8 cellular contexts compared by ENCODE assay signal in the genomic region with DNA sequence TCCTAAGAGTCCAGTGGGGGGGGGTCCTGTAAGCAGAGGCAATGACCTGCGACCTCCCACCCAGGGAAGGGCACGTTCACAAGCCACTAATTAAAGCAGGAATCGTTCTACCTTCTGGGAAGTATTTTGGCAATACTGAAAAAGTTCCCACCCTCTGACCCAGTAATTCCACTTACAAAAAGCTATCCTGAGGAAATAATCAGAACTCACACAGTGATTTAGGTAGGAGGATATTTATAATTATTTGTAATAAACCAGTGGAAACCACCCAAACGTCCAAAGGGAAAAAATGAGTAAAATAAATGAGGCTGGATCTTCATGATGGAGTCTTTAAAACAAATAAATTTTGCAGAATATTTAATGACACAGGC. TPM values are rescaled to one million over a fixed set of nuclear protein-coding genes. Genes with fewer than 3 reads are reported as not detected.
DNase-seq lines count a peak whose midpoint lies in the region; ATAC-seq and TF ChIP-seq lines count a peak whose summit lies in the region.

No MANE protein-coding gene starts in this region.

- peak overlapping the region; percentile 51 for H3K4me3 ChIP-seq in ACC112 (ENCODE audit: low read depth, low read length)
- no peak overlapping the region for H3K4me3 ChIP-seq in SK-N-MC
- H3K4me3 ChIP-seq in right cardiac atrium (ENCODE audit: low read length) = peak overlapping the region; percentile 15
- no peak overlapping the region for H3K4me3 ChIP-seq in prostate gland

- 23% methylated on average over 4 of the region's 4 CpGs for WGBS in right cardiac atrium
- 60% methylated on average over 4 of the region's 4 CpGs for WGBS in prostate gland

- H3K27ac Mint-ChIP-seq in activated CD8-positive, alpha-beta T cell treated with anti-CD3 and anti-CD28 coated beads, Interleukin-2, amount 10 ng/mL, durations not matched to agents 7 days and 5 days = no peak overlapping the region

- POLR2A ChIA-PET in activated CD8-positive, alpha-beta T cell treated with anti-CD3 and anti-CD28 coated beads, Interleukin-2, amount 10 ng/mL, durations not matched to agents 7 days and 5 days (lab: Charles Lee) = no interaction called here

- H3K4me1 Mint-ChIP-seq in activated CD8-positive, alpha-beta T cell treated with anti-CD3 and anti-CD28 coated beads, Interleukin-2, amount 10 ng/mL, durations not matched to agents 7 days and 5 days (ENCODE audit: low read depth) = peaks cover 13% of the 10 kb centered on the region

- H3K9ac ChIP-seq in SK-N-MC (ENCODE audit: insufficient read length) = peak overlapping the region; percentile 39

- peaks cover 45% of the 10 kb centered on the region for H3K36me3 Mint-ChIP-seq in activated CD8-positive, alpha-beta T cell treated with anti-CD3 and anti-CD28 coated beads, Interleukin-2, amount 10 ng/mL, durations not matched to agents 7 days and 5 days (ENCODE audit: low read depth)

- peak overlapping the region; percentile 99 for H3K27ac ChIP-seq in ACC112 (ENCODE audit: low read depth, low read length)
- no peak overlapping the region for H3K27ac ChIP-seq in SK-N-MC
- H3K27ac ChIP-seq in right cardiac atrium (ENCODE audit: low read length) = peak overlapping the region; percentile 99
- H3K27ac ChIP-seq in prostate gland = peak overlapping the region; percentile 67 to 71

- no peaks in the 10 kb centered on the region for H3K27me3 ChIP-seq in ACC112 (ENCODE audit: insufficient read depth, low read length)
- no peaks in the 10 kb centered on the region for H3K27me3 ChIP-seq in right cardiac atrium (ENCODE audit: control insufficient read depth, insufficient read depth)
- no peaks in the 10 kb centered on the region for H3K27me3 ChIP-seq in prostate gland (replicated peaks; ENCODE audit: insufficient read depth)

- no peaks in the 10 kb centered on the region for H3K9me3 ChIP-seq in SK-N-MC (ENCODE audit: low read depth, low read length)
- H3K9me3 ChIP-seq in right cardiac atrium (ENCODE audit: control insufficient read depth, low read length) = no peaks in the 10 kb centered on the region
- H3K9me3 ChIP-seq in prostate gland = no peaks in the 10 kb centered on the region

- no peak overlapping the region for H3K4me3 Mint-ChIP-seq in activated CD8-positive, alpha-beta T cell treated with anti-CD3 and anti-CD28 coated beads, Interleukin-2, amount 10 ng/mL, durations not matched to agents 7 days and 5 days

- CTCF ChIA-PET in activated CD8-positive, alpha-beta T cell treated with anti-CD3 and anti-CD28 coated beads, Interleukin-2, amount 10 ng/mL, durations not matched to agents 7 days and 5 days (lab: Charles Lee) = interaction anchor here (1.0 to 12.9 kb wide), 15 partner anchors 20 to 290 kb away, joined by 3 to 281 read pairs (median 11); a partner anchor contains a TSS

- no peak for DNase-seq in SK-N-MC (ENCODE audit: low read depth, low spot score)
- DNase-seq in right cardiac atrium = no peak
- DNase-seq in prostate gland (ENCODE audit: low spot score) = no peak
- no peak for DNase-seq in stimulated activated CD8-positive, alpha-beta memory T cell treated with anti-CD3 and anti-CD28 coated beads, Interleukin-4, amount 100 ng/mL, for 48 hours
- no peak for DNase-seq in activated CD8-positive, alpha-beta T cell treated with anti-CD3 and anti-CD28 coated beads, Interleukin-2, amount 10 ng/mL, durations not matched to agents 7 days and 5 days
- DNase-seq in cerebellum (ENCODE audit: low spot score) = no peak
- no peak for DNase-seq in NCI-H146 (lab: John Stamatoyannopoulos, UW)

- peaks cover 26% of the 10 kb centered on the region for H3K79me2 ChIP-seq in ACC112 (ENCODE audit: control insufficient read depth, insufficient read depth, low read length, unreplicated experiment)

- TF ChIP-seq POLR2A in prostate gland (IDR thresholded peaks at IDR 0.05) = no peak

- H2AFZ ChIP-seq in ACC112 (ENCODE audit: low read length, unreplicated experiment) = no peak overlapping the region

- intact Hi-C loops in right cardiac atrium (cut with DNase I) = loop anchor here (2.0 to 10.0 kb wide), 5 partner anchors 52 to 238 kb away; a partner anchor contains a TSS
- intact Hi-C loops in prostate gland (cut with DNase I) = loop anchor here (1.0 to 10.0 kb wide), 4 partner anchors 55 to 292 kb away; a partner anchor contains a TSS

- H3K9me3 Mint-ChIP-seq in activated CD8-positive, alpha-beta T cell treated with anti-CD3 and anti-CD28 coated beads, Interleukin-2, amount 10 ng/mL, durations not matched to agents 7 days and 5 days (ENCODE audit: insufficient read depth) = no peaks in the 10 kb centered on the region

- H3K4me1 ChIP-seq in ACC112 (ENCODE audit: control insufficient read depth, insufficient read depth, low read length, unreplicated experiment) = peaks cover 61% of the 10 kb centered on the region
- H3K4me1 ChIP-seq in right cardiac atrium (ENCODE audit: control insufficient read depth, insufficient read depth, low read length) = peaks cover 15% of the 10 kb centered on the region
- no peaks in the 10 kb centered on the region for H3K4me1 ChIP-seq in prostate gland (replicated peaks)

- peak in 1 of 2 donors; percentile 38 for ATAC-seq in right cardiac atrium
- no peak for ATAC-seq in activated CD8-positive, alpha-beta T cell treated with anti-CD3 and anti-CD28 coated beads, Interleukin-2, amount 10 ng/mL, durations not matched to agents 7 days and 5 days

- peaks cover 42% of the 10 kb centered on the region for H3K36me3 ChIP-seq in ACC112 (ENCODE audit: insufficient read depth, low read length)
- peaks cover 90% of the 10 kb centered on the region for H3K36me3 ChIP-seq in SK-N-MC (ENCODE audit: insufficient read depth, low read length)
- H3K36me3 ChIP-seq in prostate gland = peaks cover 7 to 9% of the 10 kb centered on the region in 2 donors

- TF ChIP-seq CTCF in prostate gland (IDR thresholded peaks at IDR 0.05) = no peak

- no peaks in the 10 kb centered on the region for H3K27me3 Mint-ChIP-seq in activated CD8-positive, alpha-beta T cell treated with anti-CD3 and anti-CD28 coated beads, Interleukin-2, amount 10 ng/mL, durations not matched to agents 7 days and 5 days (ENCODE audit: low read depth)

RNA-seq across cellular contexts. Expression of a gene that starts 54.7 kb away (rescaled TPM):
- total RNA-seq in right cardiac atrium = 10 to 100 TPM; 39.2 to 46.6 (median 41.5) TPM
- 11.6 TPM for polyA plus RNA-seq in right cardiac atrium
- total RNA-seq in prostate gland = 10 to 100 TPM; 11.0 to 37.2 TPM
- 10 to 100 TPM; 27.5 to 29.8 TPM for total RNA-seq in activated CD8-positive, alpha-beta T cell treated with anti-CD3 and anti-CD28 coated beads, Interleukin-2, amount 10 ng/mL, durations not matched to agents 7 days and 5 days
- total RNA-seq in cerebellum = 13.1 TPM

Comparison
In these comparisons a context has a peak if more than half of its experiments do, and no peak if none do; other contexts are left out.
1. H3K4me3 ChIP-seq: peak in ACC112 (single experiment) and right cardiac atrium (single experiment); none in SK-N-MC (single experiment) and prostate gland (0 of 2).